In genomic region chr4:99949034-99949998, GRCh38 we compare ENCODE assay signal across 1 cellular context.
A peak's percentile ranks its signal among the peaks of the same experiment; 100 is the strongest.
TF ChIP-seq lines count a peak whose summit lies in the region.

No MANE protein-coding gene starts in this region.

TF ChIP-seq in GM12878, 131 proteins besides CTCF, POLR2A, EP300 and RAD21 (continued from another document and continues in another):
- peak in 1 of 2 experiments; percentile 47; a peak in 1 of 4 replicates for TF ChIP-seq BHLHE40 (IDR thresholded peaks at IDR 0.05; ENCODE audit: borderline replicate concordance in 1 of 2, low read depth in 2 of 2, low read length in 1 of 2)
- TF ChIP-seq TCF12 (IDR thresholded peaks at IDR 0.05; ENCODE audit: low read depth, low read length) = no peak
- no peak for TF ChIP-seq MXI1 (IDR thresholded peaks at IDR 0.05; ENCODE audit: low read depth, low read length)
- TF ChIP-seq BACH1 (IDR thresholded peaks at IDR 0.05; ENCODE audit: borderline replicate concordance) = peak; percentile 96
- peak; percentile 35; the same call in 1 of the 2 replicates for TF ChIP-seq RUNX3 (IDR thresholded peaks at IDR 0.05; ENCODE audit: low read length)
- TF ChIP-seq SP1 (IDR thresholded peaks at IDR 0.05; ENCODE audit: low read depth, low read length) = no peak
- TF ChIP-seq DPF2 (IDR thresholded peaks at IDR 0.05) = 0 out of 2 replicates have a peak, but pooled peaks have one; percentile 23
- no peak for TF ChIP-seq STAT3 (IDR thresholded peaks at IDR 0.05; ENCODE audit: low read depth, low read length)
- TF ChIP-seq POU2F2 (IDR thresholded peaks at IDR 0.05; ENCODE audit: borderline replicate concordance, low read depth, low read length) = peak; percentile 54; the same call in 1 of the 3 replicates
- TF ChIP-seq IKZF2 (IDR thresholded peaks at IDR 0.05) = peak; percentile 77 to 83
- no peak for TF ChIP-seq IRF3 (IDR thresholded peaks at IDR 0.05)
- no peak for TF ChIP-seq CUX1 (IDR thresholded peaks at IDR 0.05; ENCODE audit: insufficient replicate concordance, low read depth, low read length)
- no peak for TF ChIP-seq SUPT20H (IDR thresholded peaks at IDR 0.05; ENCODE audit: borderline replicate concordance, control insufficient read depth, low read depth, low read length)
- no peak for TF ChIP-seq RAD51 (IDR thresholded peaks at IDR 0.05)
- 0 out of 2 replicates have a peak, but pooled peaks have one; percentile 59 for TF ChIP-seq PRDM15 (CRISPR knock-in tag; IDR thresholded peaks at IDR 0.05)
- TF ChIP-seq MTA3 (IDR thresholded peaks at IDR 0.05; ENCODE audit: borderline replicate concordance, low read length) = peak; percentile 12; the same call in 1 of the 2 replicates
- TF ChIP-seq NKRF (conservative IDR thresholded peaks at IDR 0.05) = no peak
- TF ChIP-seq REST (IDR thresholded peaks at IDR 0.05; ENCODE audit: low read depth, low read length) = no peak
- no peak for TF ChIP-seq BMI1 (IDR thresholded peaks at IDR 0.05; ENCODE audit: borderline replicate concordance)
- TF ChIP-seq TARDBP (IDR thresholded peaks at IDR 0.05; ENCODE audit: borderline replicate concordance) = peak; percentile 20; the same call in 1 of the 2 replicates
- no peak for TF ChIP-seq MEF2A (IDR thresholded peaks at IDR 0.05; ENCODE audit: insufficient read depth, low read depth, low read length)
- no peak for TF ChIP-seq CEBPZ (IDR thresholded peaks at IDR 0.05; ENCODE audit: low read depth, low read length)
- no peak for TF ChIP-seq ZSCAN29 (IDR thresholded peaks at IDR 0.05)
- no peak for TF ChIP-seq TCF7 (IDR thresholded peaks at IDR 0.05; ENCODE audit: borderline replicate concordance)
- peak; percentile 83 for TF ChIP-seq IKZF1 (conservative IDR thresholded peaks at IDR 0.05)
- TF ChIP-seq FOS (IDR thresholded peaks at IDR 0.05; ENCODE audit: borderline replicate concordance, extremely low read depth, insufficient read length) = no peak
- TF ChIP-seq RBBP5 (conservative IDR thresholded peaks at IDR 0.05) = no peak
- no peak for TF ChIP-seq ZBTB11 (CRISPR knock-in tag; IDR thresholded peaks at IDR 0.05)
- no peak for TF ChIP-seq WRNIP1 (IDR thresholded peaks at IDR 0.05; ENCODE audit: borderline replicate concordance, low read depth, low read length)
- peak; percentile 100 for TF ChIP-seq ZBED1 (IDR thresholded peaks at IDR 0.05; ENCODE audit: borderline replicate concordance)
- no peak for TF ChIP-seq PBX3 (IDR thresholded peaks at IDR 0.05; ENCODE audit: insufficient replicate concordance, low read depth, low read length)
